In genomic region chr4:94995684-94996394, GRCh38 we compare ENCODE assay signal across 9 cellular contexts.
DNase-seq lines count a peak whose midpoint lies in the region; ATAC-seq and TF ChIP-seq lines count a peak whose summit lies in the region.
"Had no signal": no experiment of that assay in that cellular context is flagged by ENCODE, and none has a peak within 500 bp of the region (broad histone marks: within the 10 kb centered on the region; RNA-seq: fewer than 3 reads in every experiment).

No MANE protein-coding gene starts in this region.

- no peaks in the 10 kb centered on the region for H3F3A ChIP-seq in GM23248 (ENCODE audit: insufficient read depth)

- H3K4me3 ChIP-seq in GM23248 (peak overlapping the region; percentile 45), choroid plexus epithelial cell (ENCODE audit: low read depth, low read length) (no peak overlapping the region), mesendoderm (ENCODE audit: low read length) (no peak overlapping the region)

- H3K23ac ChIP-seq in mesendoderm (ENCODE audit: low read length), result no peak overlapping the region

- H3K9me3 ChIP-seq in GM23248 (ENCODE audit: low read depth), result no peaks in the 10 kb centered on the region
- H3K9me3 ChIP-seq: neutrophil had no signal

- H3K9ac ChIP-seq in GM23248, result peak overlapping the region; percentile 15; the same call in 1 of the 2 replicates
- H3K9ac ChIP-seq in mesendoderm (ENCODE audit: low read length), result no peak overlapping the region

- TF ChIP-seq CTCF in choroid plexus epithelial cell (conservative IDR thresholded peaks at IDR 0.05; ENCODE audit: low read depth, low read length), result no peak

- WGBS in GM23248 (ENCODE audit: low coverage in 1 of 2, low lambda C conversion rate in 2 of 2, missing lambda C conversion rate in 2 of 2), 2 experiments, result 28 to 29% methylated on average over 10 of the region's 10 CpGs
- WGBS in mesendoderm (ENCODE audit: extremely low coverage, insufficient coverage, low lambda C conversion rate), result no CpG with 5 or more reads among the region's 10 CpGs

- no peak overlapping the region for H3K56ac ChIP-seq in mesendoderm (ENCODE audit: low read length)

- H3K79me2 ChIP-seq in GM23248 (ENCODE audit: insufficient read depth) (no peaks in the 10 kb centered on the region), mesendoderm (ENCODE audit: control insufficient read depth, insufficient read depth, low read length) (no peaks in the 10 kb centered on the region)

- no peak overlapping the region for H2AK5ac ChIP-seq in mesendoderm (ENCODE audit: low read length)

- H3K27ac ChIP-seq in GM23248 (no peak overlapping the region), mesendoderm (ENCODE audit: low read depth, low read length) (no peak overlapping the region)
- H3K27ac ChIP-seq: neutrophil had no signal

- H3K4ac ChIP-seq in mesendoderm (ENCODE audit: low read depth, low read length), result no peak overlapping the region

- no peak overlapping the region for H2BK120ac ChIP-seq in mesendoderm (ENCODE audit: low read depth, low read length)

- no peaks in the 10 kb centered on the region for H3K79me1 ChIP-seq in mesendoderm (ENCODE audit: low read length)

- no peak overlapping the region for H4K5ac ChIP-seq in mesendoderm (ENCODE audit: low read length)

- H3K4me2 ChIP-seq in GM23248 (ENCODE audit: unreplicated experiment) (peak overlapping the region; percentile 43), mesendoderm (ENCODE audit: low read length) (no peak overlapping the region)

- DNase-seq in A172 (ENCODE audit: low spot score) (peak; percentile 24), GM23248 (peak; percentile 56), choroid plexus epithelial cell (ENCODE audit: low read depth) (peak; percentile 43), mesendoderm (peak; percentile 76), activated gamma-delta T cell (lab: John Stamatoyannopoulos, UW) (no peak), left lobe of liver (ENCODE audit: low spot score) (no peak)
- DNase-seq in NK-92 treated with Interleukin-12 subunit alpha and Interleukin-12 subunit beta, amount 100 ng/mL, for 24 hours (lab: John Stamatoyannopoulos, UW), result no peak

- peak overlapping the region; percentile 70 for H2AFZ ChIP-seq in GM23248

- no peaks in the 10 kb centered on the region for H3K4me1 ChIP-seq in GM23248 (ENCODE audit: insufficient read depth)
- H3K4me1 ChIP-seq in mesendoderm (ENCODE audit: control insufficient read depth, low read depth, low read length), result no peaks in the 10 kb centered on the region

- in situ Hi-C loops in GM23248 (cut with MboI), result no loop called here

- no peak overlapping the region for H4K8ac ChIP-seq in mesendoderm (ENCODE audit: low read depth, low read length)

- H3K27me3 ChIP-seq in GM23248 (replicated peaks; ENCODE audit: insufficient read depth) (no peaks in the 10 kb centered on the region), mesendoderm (ENCODE audit: insufficient read depth, low read length, poor library complexity) (no peaks in the 10 kb centered on the region)
- H3K27me3 ChIP-seq: neutrophil had no signal

- H3K18ac ChIP-seq in mesendoderm (ENCODE audit: low read length), result no peak overlapping the region

- H3K36me3 ChIP-seq in GM23248 (ENCODE audit: low read depth) (no peaks in the 10 kb centered on the region), mesendoderm (ENCODE audit: control insufficient read depth, insufficient read depth, low read length) (no peaks in the 10 kb centered on the region)
- H3K36me3 ChIP-seq: neutrophil had no signal

- no peak overlapping the region for H2BK15ac ChIP-seq in mesendoderm (replicated peaks; ENCODE audit: low read depth)

- ATAC-seq in left lobe of liver (no peak), GM19023 (IDR thresholded peaks at IDR 0.05; ENCODE audit: unreplicated experiment) (no peak)

- no peaks in the 10 kb centered on the region for H4K20me1 ChIP-seq in GM23248 (ENCODE audit: insufficient read depth)

- H2BK5ac ChIP-seq in mesendoderm (ENCODE audit: low read length), result no peak overlapping the region

- no peaks in the 10 kb centered on the region for H3K9me2 ChIP-seq in GM23248 (ENCODE audit: insufficient read depth)

Comparison
In these comparisons a context has a peak if more than half of its experiments do, and no peak if none do; other contexts are left out.
1. DNase-seq: peak in A172 (single experiment), GM23248 (single experiment), choroid plexus epithelial cell (single experiment) and mesendoderm (single experiment); none in NK-92 treated with Interleukin-12 subunit alpha and Interleukin-12 subunit beta, amount 100 ng/mL, for 24 hours (single experiment), activated gamma-delta T cell (single experiment) and left lobe of liver (single experiment).